ENCODE assay signal across 8 cellular contexts in genomic region chr9:129549139-129549538, GRCh38.
DNase-seq lines count a peak whose midpoint lies in the region; ATAC-seq, FAIRE-seq and TF ChIP-seq lines count a peak whose summit lies in the region.

No MANE protein-coding gene starts in this region.

- H3K4me3 Mint-ChIP-seq in astrocyte (ENCODE audit: unreplicated experiment), result peak overlapping the region; percentile 81

- peak; percentile 75 for FAIRE-seq in astrocyte (lab: Jason Lieb, UNC)

- no peaks in the 10 kb centered on the region for H3K9me3 Mint-ChIP-seq in astrocyte (ENCODE audit: unreplicated experiment)

- peaks cover 5% of the 10 kb centered on the region for H3K27me3 Mint-ChIP-seq in astrocyte (ENCODE audit: low read depth, unreplicated experiment)

- no peaks in the 10 kb centered on the region for H3K36me3 Mint-ChIP-seq in astrocyte (ENCODE audit: low read depth, unreplicated experiment)

- no peak overlapping the region for H2AFZ ChIP-seq in astrocyte (ENCODE audit: low read depth, low read length)

- H3K27ac Mint-ChIP-seq in astrocyte (ENCODE audit: unreplicated experiment), result no peak overlapping the region

- no peaks in the 10 kb centered on the region for H4K20me1 ChIP-seq in astrocyte (ENCODE audit: insufficient read depth, low read length)

- ATAC-seq in left lobe of liver (peak; percentile 47), HG03139 (IDR thresholded peaks at IDR 0.05; ENCODE audit: unreplicated experiment) (no peak), GM18519 (IDR thresholded peaks at IDR 0.05; ENCODE audit: low FRiP score, unreplicated experiment) (no peak)

- H3K9me3 ChIP-seq in astrocyte (ENCODE audit: insufficient read depth, low read depth, low read length), result no peaks in the 10 kb centered on the region

- H3K4me3 ChIP-seq in H7 (ENCODE audit: insufficient read depth, low read depth, low read length), result no peak overlapping the region
- no peak overlapping the region for H3K4me3 ChIP-seq in astrocyte (ENCODE audit: insufficient read depth, low read depth, low read length)
- H3K4me3 ChIP-seq in skin epidermis, result peak overlapping the region in 2 of 7 experiments; percentile 39 to 40

- H3K9ac ChIP-seq in astrocyte (ENCODE audit: low read length), result peak overlapping the region; percentile 84

- TF ChIP-seq CTCF in astrocyte (IDR thresholded peaks at IDR 0.05; ENCODE audit: insufficient read depth, low read depth, low read length), result no peak

- peaks cover 12% of the 10 kb centered on the region for H3K4me1 Mint-ChIP-seq in astrocyte (ENCODE audit: low read depth, unreplicated experiment)

- H3K4me1 ChIP-seq in astrocyte (ENCODE audit: insufficient read depth, low read length), result peaks cover 17% of the 10 kb centered on the region

- H3K27me3 ChIP-seq in H7 (ENCODE audit: control insufficient read depth, insufficient read depth, low read length), result peaks cover 23% of the 10 kb centered on the region
- H3K27me3 ChIP-seq in astrocyte (ENCODE audit: insufficient read depth, low read length), result no peaks in the 10 kb centered on the region

- peak; percentile 36 for DNase-seq in H7
- DNase-seq in astrocyte (ENCODE audit: low read depth), result no peak
- no peak for DNase-seq in left lobe of liver (ENCODE audit: low spot score)
- no peak for DNase-seq in central memory CD4-positive, alpha-beta T cell
- no peak for DNase-seq in NCI-H146 treated with DMSO at 0.1 percent for 48 hours (lab: John Stamatoyannopoulos, UW; ENCODE audit: unreplicated experiment)

- peak overlapping the region; percentile 99 for H3K4me2 ChIP-seq in astrocyte (ENCODE audit: low read length)

- H3K36me3 ChIP-seq in H7 (replicated peaks; ENCODE audit: control insufficient read depth, insufficient read depth, low read length), result no peaks in the 10 kb centered on the region
- H3K36me3 ChIP-seq in astrocyte (ENCODE audit: insufficient read depth, low read length), result no peaks in the 10 kb centered on the region

- no peak overlapping the region for H3K27ac ChIP-seq in astrocyte (ENCODE audit: low read depth, low read length)
- H3K27ac ChIP-seq in skin epidermis, result peak overlapping the region in 15 of 21 experiments; percentile 58 to 94 (median 81)

- no peaks in the 10 kb centered on the region for H3K79me2 ChIP-seq in astrocyte (ENCODE audit: insufficient read depth, low read length)
